In genomic region chr13:54536112-54536511, GRCh38 we compare ENCODE assay signal across 13 cellular contexts.
DNase-seq lines count a peak whose midpoint lies in the region; ATAC-seq and TF ChIP-seq lines count a peak whose summit lies in the region.
"Had no signal": no experiment of that assay in that cellular context is flagged by ENCODE, and none has a peak within 500 bp of the region (broad histone marks: within the 10 kb centered on the region; RNA-seq: fewer than 3 reads in every experiment).

No MANE protein-coding gene starts in this region.

- intact Hi-C loops in left ventricle myocardium inferior (cut with micrococcal nuclease): no loop called here
- intact Hi-C loops in right cardiac atrium (cut with DNase I): loop anchor here in 1 of 4 donors (10.0 kb wide), 1 partner anchor 751 kb away; no protein-coding TSS in a partner anchor
- intact Hi-C loops in PC-9 (cut with micrococcal nuclease; ENCODE audit: unreplicated experiment): loop anchor here (5.0 kb wide), 1 partner anchor 349 kb away; no protein-coding TSS in a partner anchor
- intact Hi-C loops in activated naive CD4-positive, alpha-beta T cell treated with anti-CD3 and anti-CD28 coated beads for 36 hours (cut with micrococcal nuclease): no loop called here
- intact Hi-C loops in CD14-positive monocyte (cut with micrococcal nuclease): no loop called here

- 15% methylated on average over 3 of the region's 3 CpGs for WGBS in right cardiac atrium

- DNase-seq in left ventricle myocardium inferior (no peak), right cardiac atrium (no peak), PC-9 (no peak), iPS-NIHi11 (ENCODE audit: low spot score) (peak; percentile 14), RPMI8226 (no peak), CD14-positive monocyte (ENCODE audit: low spot score) (no peak)
- DNase-seq in activated naive CD4-positive, alpha-beta T cell treated with anti-CD3 and anti-CD28 coated beads for 36 hours: no peak
- DNase-seq: C1 segment of cervical spinal cord, left cardiac atrium, MV-4-11 had no signal

- no peak overlapping the region for H3K27ac ChIP-seq in left ventricle myocardium inferior (replicated peaks)
- H3K27ac ChIP-seq in right cardiac atrium (ENCODE audit: low read length): no peak overlapping the region
- H3K27ac ChIP-seq in PC-9: no peak overlapping the region
- H3K27ac ChIP-seq: neutrophil had no signal

- no peak overlapping the region for H3K4me3 ChIP-seq in left ventricle myocardium inferior
- no peak overlapping the region for H3K4me3 ChIP-seq in right cardiac atrium (ENCODE audit: low read length)
- H3K4me3 ChIP-seq in PC-9: no peak overlapping the region

- H4K20me1 ChIP-seq in PC-9 (ENCODE audit: insufficient read depth): no peaks in the 10 kb centered on the region

- no peaks in the 10 kb centered on the region for H3F3A ChIP-seq in PC-9 (ENCODE audit: insufficient read depth, low read depth)

- H3K4me1 ChIP-seq in left ventricle myocardium inferior (no peaks in the 10 kb centered on the region), right cardiac atrium (ENCODE audit: control insufficient read depth, insufficient read depth, low read length) (no peaks in the 10 kb centered on the region), PC-9 (replicated peaks; ENCODE audit: insufficient read depth) (no peaks in the 10 kb centered on the region)

- H2AFZ ChIP-seq in PC-9: no peak overlapping the region

- no TSS peak for BruUV-seq in PC-9 (replicated peaks; lab: Mats Ljungman, UMichigan)

- TF ChIP-seq CTCF in left ventricle myocardium inferior (IDR thresholded peaks at IDR 0.05; ENCODE audit: borderline replicate concordance): peak; percentile 19
- TF ChIP-seq CTCF in PC-9 (conservative IDR thresholded peaks at IDR 0.05): peak; percentile 54
- no peak for TF ChIP-seq CTCF in CD14-positive monocyte (IDR thresholded peaks at IDR 0.05)

- no peak overlapping the region for H3K4me2 ChIP-seq in PC-9

- no peaks in the 10 kb centered on the region for H3K4me1 Mint-ChIP-seq in activated naive CD4-positive, alpha-beta T cell treated with anti-CD3 and anti-CD28 coated beads for 36 hours (ENCODE audit: low read depth)
- H3K4me1 Mint-ChIP-seq in CD14-positive monocyte: no peaks in the 10 kb centered on the region

- ATAC-seq in right cardiac atrium (no peak), HG03565 (IDR thresholded peaks at IDR 0.05; ENCODE audit: unreplicated experiment) (no peak)
- ATAC-seq: left cardiac atrium had no signal

- H3K79me2 ChIP-seq in PC-9 (ENCODE audit: low read depth): no peaks in the 10 kb centered on the region

- no peaks in the 10 kb centered on the region for H3K27me3 ChIP-seq in left ventricle myocardium inferior (ENCODE audit: low read depth)
- no peaks in the 10 kb centered on the region for H3K27me3 ChIP-seq in right cardiac atrium (ENCODE audit: control insufficient read depth, insufficient read depth)
- no peaks in the 10 kb centered on the region for H3K27me3 ChIP-seq in PC-9 (ENCODE audit: insufficient read depth, low read depth)
- H3K27me3 ChIP-seq: neutrophil had no signal

- no peaks in the 10 kb centered on the region for H3K36me3 Mint-ChIP-seq in activated naive CD4-positive, alpha-beta T cell treated with anti-CD3 and anti-CD28 coated beads for 36 hours (ENCODE audit: low read depth)
- H3K36me3 Mint-ChIP-seq in CD14-positive monocyte: no peaks in the 10 kb centered on the region
- H3K36me3 Mint-ChIP-seq: activated naive CD8-positive, alpha-beta T cell had no signal

- H3K9me3 Mint-ChIP-seq in activated naive CD4-positive, alpha-beta T cell treated with anti-CD3 and anti-CD28 coated beads for 36 hours: peaks cover 2% of the 10 kb centered on the region
- H3K9me3 Mint-ChIP-seq in CD14-positive monocyte: no peaks in the 10 kb centered on the region

- no peak overlapping the region for H3K4me3 Mint-ChIP-seq in activated naive CD4-positive, alpha-beta T cell treated with anti-CD3 and anti-CD28 coated beads for 36 hours
- no peak overlapping the region for H3K4me3 Mint-ChIP-seq in CD14-positive monocyte
- H3K4me3 Mint-ChIP-seq: activated naive CD8-positive, alpha-beta T cell had no signal

- POLR2A ChIA-PET in PC-9 (lab: Charles Lee; ENCODE audit: unreplicated experiment): no interaction called here

- no peak overlapping the region for H3K27ac Mint-ChIP-seq in activated naive CD4-positive, alpha-beta T cell treated with anti-CD3 and anti-CD28 coated beads for 36 hours
- no peak overlapping the region for H3K27ac Mint-ChIP-seq in CD14-positive monocyte
- H3K27ac Mint-ChIP-seq: activated naive CD8-positive, alpha-beta T cell had no signal

- H3K27me3 Mint-ChIP-seq in activated naive CD4-positive, alpha-beta T cell treated with anti-CD3 and anti-CD28 coated beads for 36 hours (ENCODE audit: low read depth): no peaks in the 10 kb centered on the region
- no peaks in the 10 kb centered on the region for H3K27me3 Mint-ChIP-seq in CD14-positive monocyte (ENCODE audit: low read depth in 3 of 3)
- H3K27me3 Mint-ChIP-seq: activated naive CD8-positive, alpha-beta T cell had no signal

- H3K9me2 ChIP-seq in PC-9 (ENCODE audit: insufficient read depth): no peaks in the 10 kb centered on the region

- CTCF ChIA-PET in PC-9 (lab: Charles Lee): no interaction called here
- CTCF ChIA-PET in activated naive CD4-positive, alpha-beta T cell treated with anti-CD3 and anti-CD28 coated beads for 36 hours (lab: Charles Lee): no interaction called here

- H3K36me3 ChIP-seq in left ventricle myocardium inferior: no peaks in the 10 kb centered on the region
- H3K36me3 ChIP-seq in PC-9 (ENCODE audit: low read depth): no peaks in the 10 kb centered on the region
- H3K36me3 ChIP-seq: neutrophil had no signal

- H3K9me3 ChIP-seq in left ventricle myocardium inferior (replicated peaks) (no peaks in the 10 kb centered on the region), right cardiac atrium (ENCODE audit: control insufficient read depth, low read length) (no peaks in the 10 kb centered on the region), PC-9 (ENCODE audit: insufficient read depth, low read depth) (no peaks in the 10 kb centered on the region)
- H3K9me3 ChIP-seq: neutrophil had no signal
